ENCODE assay signal across 8 cellular contexts in genomic region chr15:92811514-92811913, GRCh38.
DNase-seq lines count a peak whose midpoint lies in the region; ATAC-seq and TF ChIP-seq lines count a peak whose summit lies in the region.

No MANE protein-coding gene starts in this region.

- H3K9me3 ChIP-seq in CD8-positive, alpha-beta T cell (ENCODE audit: low read length): no peaks in the 10 kb centered on the region
- no peaks in the 10 kb centered on the region for H3K9me3 ChIP-seq in mesodermal cell (ENCODE audit: control insufficient read depth, low read length)

- ATAC-seq in CD8-positive, alpha-beta T cell: no peak
- no peak for ATAC-seq in GM21576 (IDR thresholded peaks at IDR 0.05; ENCODE audit: unreplicated experiment)
- no peak for ATAC-seq in HG02678 (IDR thresholded peaks at IDR 0.05; ENCODE audit: unreplicated experiment)

- CTCF ChIA-PET in CD8-positive, alpha-beta T cell (lab: Charles Lee): interaction anchor here (0.7 to 5.8 kb wide), 5 partner anchors 8 to 102 kb away, joined by 3 to 57 read pairs (median 3); no protein-coding TSS in a partner anchor

- peak overlapping the region; percentile 24 for H3K27ac ChIP-seq in CD8-positive, alpha-beta T cell (ENCODE audit: low read depth, low read length)
- H3K27ac ChIP-seq in angular gyrus (ENCODE audit: low read depth, low read length): peak overlapping the region; percentile 99
- H3K27ac ChIP-seq in mesodermal cell (ENCODE audit: low read depth, low read length, severe bottlenecking): peak overlapping the region; percentile 1

- H3K27me3 Mint-ChIP-seq in CD8-positive, alpha-beta T cell (ENCODE audit: low read depth): no peaks in the 10 kb centered on the region

- peaks cover 56% of the 10 kb centered on the region for H3K4me1 ChIP-seq in CD8-positive, alpha-beta T cell (ENCODE audit: insufficient read depth, low read length)
- H3K4me1 ChIP-seq in mesodermal cell (ENCODE audit: control insufficient read depth, insufficient read depth, low read length, poor library complexity, severe bottlenecking): peaks cover 11% of the 10 kb centered on the region

- intact Hi-C loops in CD8-positive, alpha-beta T cell (cut with DNase I, micrococcal nuclease): loop anchor here in 1 of 2 experiments (5.0 kb wide), 1 partner anchor 36 kb away; no protein-coding TSS in a partner anchor

- H3K27ac Mint-ChIP-seq in CD8-positive, alpha-beta T cell: peak overlapping the region; percentile 56

- POLR2A ChIA-PET in CD8-positive, alpha-beta T cell (lab: Charles Lee): interaction anchor here (1.5 to 6.6 kb wide), 5 partner anchors 10 to 104 kb away, joined by 9 to 382 read pairs (median 104); partner anchors contain the start of gene CHD2

- TF ChIP-seq CTCF in CD8-positive, alpha-beta T cell (IDR thresholded peaks at IDR 0.05): no peak
- TF ChIP-seq CTCF in NB4 (IDR thresholded peaks at IDR 0.05; ENCODE audit: low read depth, low read length): no peak

- H3K4me3 ChIP-seq in CD8-positive, alpha-beta T cell (ENCODE audit: low read depth, low read length): no peak overlapping the region
- peak overlapping the region; percentile 64 for H3K4me3 ChIP-seq in NB4 (ENCODE audit: low read depth, low read length)
- H3K4me3 ChIP-seq in mesodermal cell (ENCODE audit: extremely low read depth, insufficient read depth, low read length, poor library complexity, severe bottlenecking): no peak overlapping the region

- WGBS in mesodermal cell (ENCODE audit: insufficient coverage in 2 of 2), 2 experiments: 89 to 100% methylated on average over 1 of the region's 4 CpGs

- H3K9me3 Mint-ChIP-seq in CD8-positive, alpha-beta T cell: no peaks in the 10 kb centered on the region

- H3K4me3 Mint-ChIP-seq in CD8-positive, alpha-beta T cell: peak overlapping the region; percentile 26

- TF ChIP-seq POLR2A in NB4 (IDR thresholded peaks at IDR 0.05; ENCODE audit: extremely low read depth, insufficient read length): no peak

- DNase-seq in CD8-positive, alpha-beta T cell: no peak
- DNase-seq in NB4 (ENCODE audit: low read depth) (no peak), globus pallidus (ENCODE audit: low spot score) (no peak)
- no peak for DNase-seq in stimulated activated CD4-positive, alpha-beta T cell treated with anti-CD3 and anti-CD28 coated beads, Interleukin-4, amount 100 ng/mL, for 1 hour

- no peaks in the 10 kb centered on the region for H3K36me3 ChIP-seq in CD8-positive, alpha-beta T cell (ENCODE audit: insufficient read depth, low read length)
- no peaks in the 10 kb centered on the region for H3K36me3 ChIP-seq in mesodermal cell (ENCODE audit: control insufficient read depth, insufficient read depth, low read length)

- H3K36me3 Mint-ChIP-seq in CD8-positive, alpha-beta T cell: peaks cover 2% of the 10 kb centered on the region

- H3K4me1 Mint-ChIP-seq in CD8-positive, alpha-beta T cell (ENCODE audit: low read depth): peaks cover 49% of the 10 kb centered on the region

- no peaks in the 10 kb centered on the region for H3K27me3 ChIP-seq in CD8-positive, alpha-beta T cell (ENCODE audit: insufficient read depth, low read length)

Comparison
In these comparisons a context has a peak if more than half of its experiments do, and no peak if none do; other contexts are left out.
1. H3K27ac ChIP-seq: peak in every context shown above with its lines; median percentile 99 in angular gyrus; 24 in CD8-positive, alpha-beta T cell; 1 in mesodermal cell.